ENCODE assay signal across 22 cellular contexts in the genomic region with DNA sequence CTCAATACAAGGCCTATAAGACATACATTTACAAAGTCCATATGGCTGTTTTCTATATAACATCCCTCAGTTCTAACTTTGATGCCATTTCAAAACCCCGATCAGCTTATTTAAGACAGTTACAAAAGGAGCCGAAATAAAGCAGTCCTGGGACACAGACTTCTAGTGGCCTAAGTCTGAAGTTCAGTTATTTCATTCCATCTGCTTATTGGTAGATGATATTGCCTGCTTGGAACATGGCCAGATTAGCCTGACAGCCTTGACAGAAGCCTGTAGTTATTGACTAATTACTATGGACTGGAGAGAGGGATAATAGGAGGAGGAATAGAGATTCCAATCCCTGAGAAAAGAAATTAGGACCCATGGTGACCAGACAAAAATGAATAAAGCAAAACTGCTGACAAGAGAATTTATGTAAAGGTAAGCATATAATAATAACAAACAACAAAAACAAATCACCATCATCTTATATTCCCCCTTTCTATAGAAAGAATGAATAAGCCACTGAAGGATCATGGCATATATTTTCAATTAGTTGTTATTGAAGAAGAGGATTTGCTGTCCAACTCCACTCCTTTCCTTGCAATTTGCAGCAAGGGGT.
DNase-seq lines count a peak whose midpoint lies in the region; ATAC-seq, FAIRE-seq and TF ChIP-seq lines count a peak whose summit lies in the region.
"Had no signal": no experiment of that assay in that cellular context is flagged by ENCODE, and none has a peak within 500 bp of the region (broad histone marks: within the 10 kb centered on the region; RNA-seq: fewer than 3 reads in every experiment).

No MANE protein-coding gene starts in this region.

- intact Hi-C loops in IMR-90 (cut with micrococcal nuclease): no loop called here
- intact Hi-C loops in K562 (cut with micrococcal nuclease): no loop called here
- intact Hi-C loops in psoas muscle (cut with DNase I): no loop called here

- H2AFZ ChIP-seq in IMR-90 (replicated peaks; ENCODE audit: low read length, poor library complexity) (no peak overlapping the region), K562 (ENCODE audit: low read depth, low read length) (no peak overlapping the region)

- no peaks in the 10 kb centered on the region for H3K4me1 ChIP-seq in IMR-90 (ENCODE audit: control insufficient read depth, insufficient read depth, low read length)
- no peaks in the 10 kb centered on the region for H3K4me1 ChIP-seq in K562 (replicated peaks in 1 of 2; ENCODE audit: control insufficient read depth in 2 of 2, insufficient read depth in 2 of 2, low read length in 2 of 2)
- no peaks in the 10 kb centered on the region for H3K4me1 ChIP-seq in psoas muscle
- H3K4me1 ChIP-seq: SJCRH30 had no signal

- WGBS in IMR-90 (ENCODE audit: extremely low coverage in 2 of 2, insufficient read length in 1 of 2), 2 experiments: no CpG with 5 or more reads among the region's 2 CpGs
- 2% methylated on average over 2 of the region's 2 CpGs for WGBS in K562 (ENCODE audit: insufficient coverage, low coverage, missing lambda C conversion rate)
- WGBS in psoas muscle, 3 donors: 86 to 88% (median 86%) methylated on average over 2 of the region's 2 CpGs

- peak; percentile 11 for DNase-seq in NCI-H1694 treated with DMSO at 0.1 percent for 48 hours (lab: John Stamatoyannopoulos, UW)
- DNase-seq in NCI-H1694 (lab: John Stamatoyannopoulos, UW): no peak
- no peak for DNase-seq in IMR-90
- DNase-seq in NCI-H82 (lab: John Stamatoyannopoulos, UW): peak; percentile 74
- DNase-seq in K562 (ENCODE audit: extremely low read depth in 1 of 4, low spot score in 3 of 4): no peak
- DNase-seq in activated effector memory CD4-positive, alpha-beta T cell treated with Interleukin-2 at 50 U/mL for 16 hours: no peak
- no peak for DNase-seq in psoas muscle
- no peak for DNase-seq in retina
- DNase-seq: 8988T; DND-41; H9; HFFc6; MV-4-11; NCI-H1417; NCI-H1930; NCI-H226; NCI-H526; NK-92 treated with Interleukin-12 subunit alpha and Interleukin-12 subunit beta, amount 100 ng/mL, for 24 hours; SJCRH30 had no signal

- no peak for TF ChIP-seq CTCF in IMR-90 (conservative IDR thresholded peaks at IDR 0.05; ENCODE audit: low read depth, low read length)
- TF ChIP-seq CTCF in K562 (IDR thresholded peaks at IDR 0.05 in 2 of 3, conservative IDR thresholded peaks at IDR 0.05 in 1 of 3; ENCODE audit: insufficient read depth in 2 of 3, low read depth in 1 of 3, low read length in 3 of 3): no peak
- TF ChIP-seq CTCF in psoas muscle (IDR thresholded peaks at IDR 0.05): no peak

- H4K5ac ChIP-seq in IMR-90 (ENCODE audit: low read depth, low read length): no peak overlapping the region

- POLR2A ChIA-PET in IMR-90 (lab: Charles Lee; ENCODE audit: unreplicated experiment): no interaction called here
- POLR2A ChIA-PET in K562 (lab: Yijun Ruan, JAX): no interaction called here

- H3K9me3 ChIP-seq in IMR-90 (ENCODE audit: control insufficient read depth, insufficient read depth, low read length): no peaks in the 10 kb centered on the region; the same call in 1 of the 2 replicates
- H3K9me3 ChIP-seq in K562 (replicated peaks; ENCODE audit: control insufficient read depth, insufficient read depth, low read depth, low read length): no peaks in the 10 kb centered on the region
- no peaks in the 10 kb centered on the region for H3K9me3 ChIP-seq in psoas muscle
- H3K9me3 ChIP-seq: SJCRH30 had no signal

- H2AK9ac ChIP-seq in IMR-90 (replicated peaks; ENCODE audit: low read depth, low read length, poor library complexity): no peak overlapping the region

- no peak overlapping the region for H4K8ac ChIP-seq in IMR-90 (ENCODE audit: low read depth in 2 of 2, low read length in 2 of 2)

- no peaks in the 10 kb centered on the region for H3K79me1 ChIP-seq in IMR-90 (ENCODE audit: low read depth in 1 of 2, low read length in 2 of 2)

- no peak overlapping the region for H2BK120ac ChIP-seq in IMR-90 (ENCODE audit: low read depth, low read length)

- no peak overlapping the region for H3K4ac ChIP-seq in IMR-90 (ENCODE audit: low read depth, low read length)

- no peak overlapping the region for H2BK20ac ChIP-seq in IMR-90 (ENCODE audit: low read depth, low read length)

- H3K27me3 ChIP-seq in IMR-90 (ENCODE audit: control insufficient read depth, insufficient read depth, low read length): no peaks in the 10 kb centered on the region
- H3K27me3 ChIP-seq in K562 (ENCODE audit: control insufficient read depth in 2 of 2, insufficient read depth in 2 of 2, low read length in 2 of 2): no peaks in the 10 kb centered on the region
- no peaks in the 10 kb centered on the region for H3K27me3 ChIP-seq in psoas muscle (ENCODE audit: insufficient read depth in 3 of 3, low read length in 2 of 3)
- H3K27me3 ChIP-seq: SJCRH30 had no signal

- no peak overlapping the region for H3K56ac ChIP-seq in IMR-90 (ENCODE audit: extremely low read depth, insufficient read depth, low read length)

- no peak for TF ChIP-seq RAD21 in IMR-90 (IDR thresholded peaks at IDR 0.05; ENCODE audit: low read length)
- TF ChIP-seq RAD21 in K562 (CRISPR knock-in tag; conservative IDR thresholded peaks at IDR 0.05 in 1 of 2, IDR thresholded peaks at IDR 0.05 in 1 of 2): no peak

- no peak overlapping the region for H2AK5ac ChIP-seq in IMR-90 (ENCODE audit: low read depth, low read length)

- H3K9me1 ChIP-seq in IMR-90 (ENCODE audit: insufficient read depth, low read length) (no peaks in the 10 kb centered on the region), K562 (ENCODE audit: control insufficient read depth, insufficient read depth, low read length) (no peaks in the 10 kb centered on the region)

- dilution Hi-C loops in IMR-90 (cut with HindIII; ENCODE audit: low sequenced_read_pairs, unreplicated experiment): no loop called here

- CTCF ChIA-PET in IMR-90 (lab: Yijun Ruan, JAX) (no interaction called here), K562 (lab: Yijun Ruan, JAX; ENCODE audit: low intra/inter-chr PET ratio) (no interaction called here)

- TF ChIP-seq EP300 in K562 (IDR thresholded peaks at IDR 0.05; ENCODE audit: low read length): no peak

- no peaks in the 10 kb centered on the region for H3K36me3 ChIP-seq in IMR-90 (ENCODE audit: control insufficient read depth, insufficient read depth, low read length)
- no peaks in the 10 kb centered on the region for H3K36me3 ChIP-seq in K562 (ENCODE audit: control insufficient read depth, insufficient read depth, low read length)
- no peaks in the 10 kb centered on the region for H3K36me3 ChIP-seq in psoas muscle (ENCODE audit: insufficient read depth in 1 of 2, low read depth in 1 of 2)
- H3K36me3 ChIP-seq: SJCRH30 had no signal

- no peak overlapping the region for H3K23ac ChIP-seq in IMR-90 (ENCODE audit: low read depth, low read length)

- no peak overlapping the region for H3K14ac ChIP-seq in IMR-90 (replicated peaks; ENCODE audit: low read depth, low read length)

- H2BK15ac ChIP-seq in IMR-90 (ENCODE audit: low read depth, low read length): no peak overlapping the region

- TF ChIP-seq POLR2A in IMR-90 (IDR thresholded peaks at IDR 0.05; ENCODE audit: low read depth, low read length) (no peak), K562 (conservative IDR thresholded peaks at IDR 0.05) (no peak)

- H3K79me2 ChIP-seq in K562 (ENCODE audit: control insufficient read depth, insufficient read depth, low read length): no peaks in the 10 kb centered on the region

- H4K91ac ChIP-seq in IMR-90 (ENCODE audit: insufficient read depth, low read depth, low read length): no peak overlapping the region

- H3K27ac ChIP-seq in IMR-90 (ENCODE audit: insufficient read depth, low read length): no peak overlapping the region
- H3K27ac ChIP-seq in K562 (ENCODE audit: extremely low read depth, low read depth, low read length): no peak overlapping the region
- H3K27ac ChIP-seq in psoas muscle: no peak overlapping the region
- H3K27ac ChIP-seq: HL-60, SJCRH30 had no signal

- FAIRE-seq in K562 (lab: Jason Lieb, UNC): no peak
- FAIRE-seq: GM12878 had no signal

- H4K20me1 ChIP-seq in IMR-90 (ENCODE audit: insufficient read depth, low read length): no peaks in the 10 kb centered on the region
- H4K20me1 ChIP-seq in K562 (replicated peaks; ENCODE audit: control insufficient read depth, insufficient read depth, low read length): no peaks in the 10 kb centered on the region

- no peak overlapping the region for H2BK5ac ChIP-seq in IMR-90 (ENCODE audit: low read depth, low read length, poor library complexity, severe bottlenecking)

- no TSS peak for BruUV-seq in IMR-90 (replicated peaks; lab: Mats Ljungman, UMichigan)
- no TSS peak for BruUV-seq in K562 (replicated peaks; lab: Mats Ljungman, UMichigan)

- no peak overlapping the region for H3K18ac ChIP-seq in IMR-90 (ENCODE audit: low read depth, low read length)

- in situ Hi-C loops in IMR-90 (cut with MboI; ENCODE audit: low sequenced_read_pairs) (no loop called here), K562 (cut with MboI) (no loop called here)

- H3K4me2 ChIP-seq in IMR-90 (ENCODE audit: low read depth, low read length) (no peak overlapping the region), K562 (ENCODE audit: insufficient read depth, low read length) (no peak overlapping the region)

- no peak overlapping the region for H3K4me3 ChIP-seq in IMR-90 (ENCODE audit: insufficient read depth, low read depth, low read length)
- H3K4me3 ChIP-seq in K562: no peak overlapping the region
- no peak overlapping the region for H3K4me3 ChIP-seq in psoas muscle
- H3K4me3 ChIP-seq: GM12878, SJCRH30 had no signal

- no peak overlapping the region for H3K9ac ChIP-seq in IMR-90 (ENCODE audit: low read depth, low read length)
- H3K9ac ChIP-seq in K562 (ENCODE audit: insufficient read depth in 1 of 2, low read depth in 2 of 2, low read length in 2 of 2): no peak overlapping the region

- ATAC-seq in IMR-90 (ENCODE audit: low read depth) (no peak), K562 (no peak), psoas muscle (no peak)
- ATAC-seq: GM12878, Panc1 had no signal

TF ChIP-seq in IMR-90, 13 proteins besides CTCF, POLR2A, EP300 and RAD21:
- TF ChIP-seq MAFK (IDR thresholded peaks at IDR 0.05; ENCODE audit: low read depth, low read length): peak; percentile 74
- TF ChIP-seq FOS (IDR thresholded peaks at IDR 0.05; ENCODE audit: low read depth, low read length): no peak

TF ChIP-seq in K562, 482 proteins besides CTCF, POLR2A, EP300 and RAD21 (continues in another document):
- TF ChIP-seq CEBPG (CRISPR knock-in tag; IDR thresholded peaks at IDR 0.05): no peak
- no peak for TF ChIP-seq CEBPG (tag; conservative IDR thresholded peaks at IDR 0.05 in 1 of 2, IDR thresholded peaks at IDR 0.05 in 1 of 2)
- no peak for TF ChIP-seq SRSF9 (IDR thresholded peaks at IDR 0.05; ENCODE audit: borderline replicate concordance, low read depth, low read length)

Comparison
In these comparisons a context has a peak if more than half of its experiments do, and no peak if none do; other contexts are left out.
1. DNase-seq: peak in NCI-H1694 treated with DMSO at 0.1 percent for 48 hours (single experiment) and NCI-H82 (single experiment); none in NCI-H1694 (single experiment), IMR-90 (single experiment), K562 (0 of 4), activated effector memory CD4-positive, alpha-beta T cell treated with Interleukin-2 at 50 U/mL for 16 hours (single experiment), psoas muscle (0 of 2) and retina (single experiment).